Comparison of ENCODE assay signal across 18 cellular contexts in the genomic region with DNA sequence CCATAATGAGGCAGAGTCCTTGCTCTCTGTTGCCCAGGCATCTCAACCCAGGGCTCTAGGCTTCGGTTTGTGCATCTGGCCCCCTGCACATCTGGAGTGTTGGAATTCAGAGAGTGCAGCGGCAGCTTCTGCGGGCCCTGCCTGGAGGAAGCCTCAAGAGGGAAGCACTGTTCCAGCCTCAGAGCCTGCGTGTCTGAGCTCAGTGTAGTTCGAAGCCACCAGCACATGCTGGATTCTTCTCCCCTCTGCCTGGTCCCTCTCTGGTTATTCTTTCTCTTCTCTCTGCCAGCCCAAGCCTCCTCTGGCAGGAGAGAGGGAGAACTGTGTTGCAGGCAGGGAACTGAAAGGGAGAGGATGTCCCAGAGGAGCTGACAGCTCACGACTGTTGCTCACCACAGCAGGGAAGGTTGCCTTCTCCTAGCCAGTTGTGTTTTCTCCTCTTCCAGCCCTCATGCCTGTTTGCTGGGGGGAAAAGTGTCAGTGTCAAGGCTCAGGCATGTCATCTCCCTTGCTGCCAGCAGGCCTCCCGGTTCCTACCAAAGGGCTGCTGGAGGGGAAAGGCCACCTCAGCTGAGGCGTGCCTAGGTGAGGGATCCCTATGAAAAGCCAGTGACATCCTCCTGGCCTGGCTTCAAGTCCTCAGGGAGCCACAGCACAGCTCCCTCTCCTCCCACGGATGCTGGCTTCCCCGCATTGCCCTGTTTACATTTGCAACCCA.
DNase-seq lines count a peak whose midpoint lies in the region; ATAC-seq, FAIRE-seq and TF ChIP-seq lines count a peak whose summit lies in the region.
"Had no signal": no experiment of that assay in that cellular context is flagged by ENCODE, and none has a peak within 500 bp of the region (broad histone marks: within the 10 kb centered on the region; RNA-seq: fewer than 3 reads in every experiment).

No MANE protein-coding gene starts in this region.

- H2AFZ ChIP-seq in HepG2 (ENCODE audit: low read length), result no peak overlapping the region

- H3K4me2 ChIP-seq in HepG2 (ENCODE audit: low read depth, low read length), result no peak overlapping the region
- H3K4me2 ChIP-seq: smooth muscle cell had no signal

- FAIRE-seq in HepG2 (lab: Jason Lieb, UNC), result no peak
- FAIRE-seq: pancreas had no signal

- BruUV-seq in HepG2 (replicated peaks; lab: Mats Ljungman, UMichigan), result no TSS peak

- H3K4me1 ChIP-seq in HepG2 (ENCODE audit: insufficient read depth, low read length) (peaks cover 19% of the 10 kb centered on the region), right lobe of liver (peaks cover 0 to 10% (median 0%) of the 10 kb centered on the region in 4 donors), RWPE2 (ENCODE audit: insufficient read depth, poor library complexity, severe bottlenecking) (no peaks in the 10 kb centered on the region)
- H3K4me1 ChIP-seq: pancreas, Peyer's patch, upper lobe of right lung had no signal

- peaks cover 7% of the 10 kb centered on the region; the same call in 1 of the 2 replicates for H4K20me1 ChIP-seq in HepG2 (ENCODE audit: insufficient read depth, low read length)

- TF ChIP-seq EP300 in HepG2 (IDR thresholded peaks at IDR 0.05; ENCODE audit: low read depth in 2 of 2, low read length in 2 of 2) (no peak), HepG2 (CRISPR knock-in tag; IDR thresholded peaks at IDR 0.05; ENCODE audit: borderline replicate concordance) (no peak)

- H3K36me3 ChIP-seq in HepG2 (replicated peaks in 1 of 2; ENCODE audit: control insufficient read depth in 1 of 2, insufficient read depth in 2 of 2, low read length in 2 of 2), result no peaks in the 10 kb centered on the region
- H3K36me3 ChIP-seq in right lobe of liver, result no peaks in the 10 kb centered on the region
- H3K36me3 ChIP-seq in RWPE2 (ENCODE audit: low read depth), result no peaks in the 10 kb centered on the region
- H3K36me3 ChIP-seq: esophagus squamous epithelium, pancreas, Peyer's patch, upper lobe of right lung had no signal

- no peak overlapping the region for H3K9ac ChIP-seq in HepG2 (ENCODE audit: insufficient read depth, low read depth, low read length)

- H3K4me3 ChIP-seq in HepG2 (replicated peaks in 1 of 3; ENCODE audit: insufficient read depth in 1 of 3, low read depth in 2 of 3, low read length in 3 of 3) (no peak overlapping the region), right lobe of liver (no peak overlapping the region), RWPE2 (ENCODE audit: severe bottlenecking) (no peak overlapping the region), foreskin fibroblast (ENCODE audit: low read depth in 1 of 2, low read length in 2 of 2) (no peak overlapping the region)
- H3K4me3 ChIP-seq: esophagus squamous epithelium, pancreas, Peyer's patch, smooth muscle cell, upper lobe of right lung had no signal

- POLR2A ChIA-PET in HepG2 (lab: Yijun Ruan, JAX), result no interaction called here

- intact Hi-C loops in HepG2 (cut with micrococcal nuclease; ENCODE audit: unreplicated experiment) (no loop called here), right lobe of liver (cut with DNase I) (no loop called here), left cardiac atrium (cut with DNase I) (no loop called here)

- 9% methylated on average over 7 of the region's 10 CpGs for WGBS in HepG2 (ENCODE audit: low lambda C conversion rate)
- 82% methylated on average over 4 of the region's 10 CpGs for WGBS in right lobe of liver (ENCODE audit: insufficient coverage, low coverage, low lambda C conversion rate, missing lambda C conversion rate)

- H3K9me3 ChIP-seq in HepG2 (ENCODE audit: low read length) (no peaks in the 10 kb centered on the region), right lobe of liver (no peaks in the 10 kb centered on the region), RWPE2 (ENCODE audit: severe bottlenecking) (no peaks in the 10 kb centered on the region)
- H3K9me3 ChIP-seq: esophagus squamous epithelium, pancreas, Peyer's patch, upper lobe of right lung had no signal

- CTCF ChIA-PET in HepG2 (lab: Yijun Ruan, JAX; ENCODE audit: low intra/inter-chr PET ratio, low total read pairs), result no interaction called here

- no peak overlapping the region for H3K27ac ChIP-seq in HepG2 (ENCODE audit: extremely low read length, insufficient read depth, low read length)
- H3K27ac ChIP-seq in right lobe of liver, result no peak overlapping the region
- H3K27ac ChIP-seq in RWPE2 (ENCODE audit: poor library complexity, severe bottlenecking), result no peak overlapping the region
- H3K27ac ChIP-seq: esophagus squamous epithelium, pancreas, Peyer's patch, upper lobe of right lung had no signal

- no peak for TF ChIP-seq RAD21 in HepG2 (CRISPR knock-in tag; IDR thresholded peaks at IDR 0.05)

- DNase-seq in HepG2 (ENCODE audit: low spot score) (no peak), right lobe of liver (no peak), RWPE2 (ENCODE audit: low spot score) (no peak), foreskin fibroblast (peak in 1 of 2 donors; percentile 35), ureter (ENCODE audit: low spot score) (no peak), H4 (ENCODE audit: low spot score) (no peak), left cardiac atrium (no peak)
- DNase-seq: activated effector memory CD4-positive, alpha-beta T cell treated with anti-CD3 and anti-CD28 coated beads, Interleukin-2, amount 50 U/mL, for 16 hours; dermis blood vessel endothelial cell; esophagus squamous epithelium; kidney glomerular epithelial cell; NCI-H187 treated with DMSO at 0.1 percent for 48 hours; pancreas; Peyer's patch; stimulated activated naive B cell treated with anti-CD40 and anti-IgM and Interleukin-4, amounts not matched to agents 10 μg/mL and 1 μg/mL and 100 μg/mL, for 72 hours; upper lobe of right lung had no signal

- H3K79me2 ChIP-seq in HepG2 (ENCODE audit: insufficient read depth, low read length), result no peaks in the 10 kb centered on the region

- in situ Hi-C loops in HepG2 (cut with HindIII; ENCODE audit: extremely low pct_ligation_motif_present, low pct_unique_long_range_greater_than_20kb), result no loop called here

- no peak for TF ChIP-seq POLR2A in HepG2 (IDR thresholded peaks at IDR 0.05; ENCODE audit: insufficient read depth in 1 of 2, low read depth in 2 of 2, low read length in 2 of 2)
- TF ChIP-seq POLR2A in right lobe of liver (IDR thresholded peaks at IDR 0.05), result no peak

- ATAC-seq in HepG2 (peak; percentile 10; the same call in 1 of the 3 replicates), right lobe of liver (no peak), RWPE2 (ENCODE audit: low read depth) (peak; percentile 46; the same call in 2 of the 3 replicates), GM21423 (IDR thresholded peaks at IDR 0.05; ENCODE audit: unreplicated experiment) (no peak), left cardiac atrium (no peak)
- ATAC-seq: pancreas, upper lobe of right lung had no signal

- H3K27me3 ChIP-seq in HepG2 (ENCODE audit: control insufficient read depth in 1 of 2, insufficient read depth in 2 of 2, low read length in 2 of 2) (peaks cover 5 to 28% of the 10 kb centered on the region in 2 experiments; a peak in 4 of 5 replicates), right lobe of liver (no peaks in the 10 kb centered on the region), RWPE2 (ENCODE audit: insufficient read depth, poor library complexity, severe bottlenecking) (no peaks in the 10 kb centered on the region)
- H3K27me3 ChIP-seq: pancreas, Peyer's patch, upper lobe of right lung had no signal

- no peak; the same call in 1 of the 2 replicates for TF ChIP-seq CTCF in HepG2 (CRISPR knock-in tag; IDR thresholded peaks at IDR 0.05)
- TF ChIP-seq CTCF in right lobe of liver (IDR thresholded peaks at IDR 0.05), result peak in 1 of 4 donors; percentile 17
- no peak for TF ChIP-seq CTCF in RWPE2 (IDR thresholded peaks at IDR 0.05; ENCODE audit: poor library complexity, severe bottlenecking)
- peak; percentile 38 for TF ChIP-seq CTCF in foreskin fibroblast (IDR thresholded peaks at IDR 0.05; ENCODE audit: low read depth, low read length)

TF ChIP-seq in HepG2, 621 proteins besides CTCF, POLR2A, EP300 and RAD21:
- TF ChIP-seq ZNF552 (CRISPR knock-in tag; IDR thresholded peaks at IDR 0.05; ENCODE audit: borderline replicate concordance), result 0 out of 2 replicates have a peak, but pooled peaks have one; percentile 10
- TF ChIP-seq SNAPC2 (CRISPR knock-in tag; IDR thresholded peaks at IDR 0.05), result no peak

Comparison
In these comparisons a context has a peak if more than half of its experiments do, and no peak if none do; other contexts are left out.
1. ATAC-seq: peak in HepG2 (single experiment) and RWPE2 (single experiment); none in right lobe of liver (0 of 4), GM21423 (single experiment) and left cardiac atrium (0 of 2).